Comparison of ENCODE assay signal across 25 cellular contexts in the genomic region with DNA sequence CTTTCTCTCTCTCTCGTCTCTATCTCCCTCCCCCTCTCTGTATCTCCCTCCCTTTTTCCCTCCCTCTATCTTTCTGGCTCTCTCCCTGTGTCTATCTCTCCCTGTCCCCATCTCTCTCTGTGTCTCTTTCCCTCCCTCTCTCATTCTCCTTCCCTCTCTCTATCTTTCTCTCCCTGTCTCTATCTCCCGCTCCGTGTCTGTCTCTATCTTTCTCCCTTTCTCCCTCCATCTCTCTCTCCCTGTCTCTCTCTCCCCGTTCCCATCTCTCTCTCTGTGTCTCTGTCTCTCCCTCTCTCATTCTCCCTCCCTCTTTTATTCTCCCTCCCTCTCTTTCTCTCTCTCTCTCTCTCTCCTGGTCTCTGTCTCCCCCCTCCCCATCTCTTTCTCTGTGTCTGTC. TPM values are rescaled to one million over a fixed set of nuclear protein-coding genes. Genes with fewer than 3 reads are reported as not detected.
DNase-seq lines count a peak whose midpoint lies in the region; ATAC-seq, FAIRE-seq and TF ChIP-seq lines count a peak whose summit lies in the region.
"Had no signal": no experiment of that assay in that cellular context is flagged by ENCODE, and none has a peak within 500 bp of the region (broad histone marks: within the 10 kb centered on the region; RNA-seq: fewer than 3 reads in every experiment).

No MANE protein-coding gene starts in this region.

- TF ChIP-seq POLR2A in GM18505 (IDR thresholded peaks at IDR 0.05; ENCODE audit: borderline replicate concordance, extremely low read depth, insufficient read depth, insufficient read length) = no peak

- H3K9me3 ChIP-seq in HEK293 (ENCODE audit: control insufficient read depth, insufficient read depth, low read depth, low read length) = no peaks in the 10 kb centered on the region
- no peaks in the 10 kb centered on the region for H3K9me3 ChIP-seq in pancreas
- H3K9me3 ChIP-seq: HAP-1, SJSA1 had no signal

- H3K27ac ChIP-seq in HEK293 (ENCODE audit: extremely low read depth, low read depth, low read length) (no peak overlapping the region), pancreas (no peak overlapping the region)
- H3K27ac ChIP-seq: C4-2B, KMS-11, SJSA1 had no signal

- H3K36me3 Mint-ChIP-seq in naive B cell = peaks cover 0 to 39% of the 10 kb centered on the region in 2 donors

- H3K9me3 Mint-ChIP-seq in stimulated activated naive CD8-positive, alpha-beta T cell treated with anti-CD3 and anti-CD28 coated beads, Interleukin-15, amount 100 ng/mL, for 72 hours = peaks cover 3 to 9% of the 10 kb centered on the region in 2 donors
- H3K9me3 Mint-ChIP-seq in naive B cell = peaks cover 0 to 6% (median 0%) of the 10 kb centered on the region in 7 donors
- H3K9me3 Mint-ChIP-seq: IgD-negative memory B cell had no signal

- no peak for DNase-seq in stimulated activated naive CD8-positive, alpha-beta T cell treated with anti-CD3 and anti-CD28 coated beads, Interleukin-15, amount 100 ng/mL, for 72 hours
- DNase-seq in stimulated activated naive CD8-positive, alpha-beta T cell treated with anti-CD3 and anti-CD28 coated beads, Interleukin-15, Interleukin-2, amounts not matched to agents 100 U/mL and 50 U/mL, for 24 hours = no peak
- DNase-seq in naive B cell (no peak), pancreas (no peak)
- DNase-seq: DMS153, GOT3, MM.1S, NCI-H1048, NCI-H1417, NCI-H1694, NCI-H2029 treated with DMSO at 0.1 percent for 48 hours, NCI-H226, NCI-H510A, NCI-H69, Right ventricle myocardium superior, RPMI8226 had no signal

- H3K4me3 ChIP-seq in HEK293 (ENCODE audit: low read depth, low read length) = no peak overlapping the region
- no peak overlapping the region for H3K4me3 ChIP-seq in pancreas
- H3K4me3 ChIP-seq: HAP-1, SJSA1 had no signal

- peak overlapping the region; percentile 37 to 70 for H3K27ac Mint-ChIP-seq in stimulated activated naive CD8-positive, alpha-beta T cell treated with anti-CD3 and anti-CD28 coated beads, Interleukin-15, amount 100 ng/mL, for 72 hours
- peak overlapping the region in 5 of 6 donors; percentile 17 to 83 (median 61) for H3K27ac Mint-ChIP-seq in naive B cell
- H3K27ac Mint-ChIP-seq: B cell had no signal

- ATAC-seq in stimulated activated naive CD8-positive, alpha-beta T cell treated with anti-CD3 and anti-CD28 coated beads, Interleukin-15, amount 100 ng/mL, for 72 hours = no peak
- ATAC-seq in stimulated activated naive CD8-positive, alpha-beta T cell treated with anti-CD3 and anti-CD28 coated beads, Interleukin-15, Interleukin-2, amounts not matched to agents 100 U/mL and 50 U/mL, for 24 hours = no peak
- ATAC-seq in naive B cell (ENCODE audit: low read depth in 2 of 2) (no peak), GM18907 (IDR thresholded peaks at IDR 0.05; ENCODE audit: unreplicated experiment) (no peak), pancreas (no peak), GM18505 (IDR thresholded peaks at IDR 0.05; ENCODE audit: unreplicated experiment) (no peak)

- WGBS in pancreas, 2 donors = 84 to 89% methylated on average over 4 of the region's 4 CpGs

- CTCF ChIA-PET in HEK293 (lab: Yijun Ruan, JAX) = no interaction called here

- intact Hi-C loops in pancreas (cut with DNase I) = no loop called here

- H3K4me1 Mint-ChIP-seq in stimulated activated naive CD8-positive, alpha-beta T cell treated with anti-CD3 and anti-CD28 coated beads, Interleukin-15, amount 100 ng/mL, for 72 hours = peaks cover 8% of the 10 kb centered on the region
- peaks cover 4 to 26% (median 4%) of the 10 kb centered on the region in 3 donors for H3K4me1 Mint-ChIP-seq in naive B cell
- H3K4me1 Mint-ChIP-seq: B cell had no signal

- no peak overlapping the region for H3K4me3 Mint-ChIP-seq in stimulated activated naive CD8-positive, alpha-beta T cell treated with anti-CD3 and anti-CD28 coated beads, Interleukin-15, amount 100 ng/mL, for 72 hours
- H3K4me3 Mint-ChIP-seq in naive B cell = peak overlapping the region in 1 of 8 donors; percentile 27
- H3K4me3 Mint-ChIP-seq: B cell, IgD-negative memory B cell had no signal

- no peaks in the 10 kb centered on the region for H3K27me3 Mint-ChIP-seq in stimulated activated naive CD8-positive, alpha-beta T cell treated with anti-CD3 and anti-CD28 coated beads, Interleukin-15, amount 100 ng/mL, for 72 hours
- no peaks in the 10 kb centered on the region for H3K27me3 Mint-ChIP-seq in naive B cell
- H3K27me3 Mint-ChIP-seq: B cell, IgD-negative memory B cell had no signal

- H3K36me3 ChIP-seq in HEK293 (ENCODE audit: control insufficient read depth in 2 of 2, insufficient read depth in 1 of 2, low read length in 2 of 2) = no peaks in the 10 kb centered on the region; a peak in 1 of 3 replicates
- H3K36me3 ChIP-seq in pancreas = peaks cover 0 to 9% (median 4%) of the 10 kb centered on the region in 3 donors
- H3K36me3 ChIP-seq: HAP-1, SJSA1 had no signal

- no peaks in the 10 kb centered on the region for H3K27me3 ChIP-seq in pancreas
- H3K27me3 ChIP-seq: SJSA1 had no signal

- TF ChIP-seq CTCF in HEK293 (tag by site-specific recombination; IDR thresholded peaks at IDR 0.05) = no peak
- TF ChIP-seq CTCF in pancreas (IDR thresholded peaks at IDR 0.05) = no peak

- FAIRE-seq in pancreas (lab: Jason Lieb, UNC) = no peak

- H3K4me1 ChIP-seq in HEK293 (ENCODE audit: control insufficient read depth, insufficient read depth, low read length) (no peaks in the 10 kb centered on the region), pancreas (no peaks in the 10 kb centered on the region)
- H3K4me1 ChIP-seq: SJSA1 had no signal

- POLR2A ChIA-PET in HEK293 (lab: Yijun Ruan, JAX) = no interaction called here

TF ChIP-seq in HEK293, 187 proteins besides CTCF, POLR2A, EP300 and RAD21 (continues in another document):
- TF ChIP-seq BCL11A (tag by site-specific recombination; IDR thresholded peaks at IDR 0.05; ENCODE audit: low read depth) = no peak
- TF ChIP-seq ZNF391 (tag by site-specific recombination; IDR thresholded peaks at IDR 0.05; ENCODE audit: borderline replicate concordance, low read depth) = no peak
- TF ChIP-seq SP2 (tag by site-specific recombination; IDR thresholded peaks at IDR 0.05) = no peak
- TF ChIP-seq KLF17 (tag by site-specific recombination; IDR thresholded peaks at IDR 0.05) = no peak
- TF ChIP-seq ZNF148 (tag by site-specific recombination; IDR thresholded peaks at IDR 0.05; ENCODE audit: borderline replicate concordance) = no peak
- no peak for TF ChIP-seq KLF16 (tag by site-specific recombination; IDR thresholded peaks at IDR 0.05)
- peak; percentile 58 for TF ChIP-seq ZNF202 (tag by site-specific recombination; IDR thresholded peaks at IDR 0.05; ENCODE audit: borderline replicate concordance)
- no peak for TF ChIP-seq ZBTB1 (tag by site-specific recombination; IDR thresholded peaks at IDR 0.05)
- no peak for TF ChIP-seq ZNF747 (tag by site-specific recombination; IDR thresholded peaks at IDR 0.05)
- no peak for TF ChIP-seq ZNF600 (tag by site-specific recombination; IDR thresholded peaks at IDR 0.05)
- TF ChIP-seq ZNF639 (tag by site-specific recombination; IDR thresholded peaks at IDR 0.05) = no peak
- TF ChIP-seq KLF9 (tag by site-specific recombination; IDR thresholded peaks at IDR 0.05; ENCODE audit: low read depth) = no peak
- TF ChIP-seq ZNF138 (tag by site-specific recombination; IDR thresholded peaks at IDR 0.05; ENCODE audit: borderline replicate concordance) = no peak

RNA-seq across cellular contexts. Expression of gene IL3RA, which starts 22.9 kb away (rescaled TPM):
- polyA plus RNA-seq in naive B cell (ENCODE audit: low read depth in 6 of 6) = 10 to 100 TPM in 2 of 6 donors, 1 to 10 TPM in 4; 4.1 to 33.6 (median 7.5) TPM
- total RNA-seq in pancreas = 1 to 10 TPM in 4 of 6 donors, under 1 TPM in 2; 0.57 to 3.1 (median 1.5) TPM
- polyA plus RNA-seq in pancreas = 1 to 10 TPM; 5.8 to 7.6 TPM
- total RNA-seq: SJSA1 had no signal

RNA-seq across cellular contexts. Expression of gene SLC25A6, which starts 32.4 kb away (rescaled TPM):
- polyA plus RNA-seq in naive B cell (ENCODE audit: low read depth in 6 of 6) (100 to 1,000 TPM; 411 to 627 (median 548) TPM), pancreas (100 to 1,000 TPM; 208 to 229 TPM)
- total RNA-seq in pancreas = 100 to 1,000 TPM; 188 to 398 (median 252) TPM
